ENCODE assay signal across 1 cellular context in genomic region chr4:8304827-8305695, GRCh38.
TF ChIP-seq lines count a peak whose summit lies in the region.

No MANE protein-coding gene starts in this region.

TF ChIP-seq in K562, 482 proteins besides CTCF, POLR2A, EP300 and RAD21:
- TF ChIP-seq KDM1A (IDR thresholded peaks at IDR 0.05): peak in 1 of 2 experiments; percentile 23; a peak in 1 of 4 replicates
- no peak for TF ChIP-seq MEF2A (IDR thresholded peaks at IDR 0.05; ENCODE audit: control insufficient read depth, low read depth, low read length)
- no peak for TF ChIP-seq POLR3A (IDR thresholded peaks at IDR 0.05; ENCODE audit: borderline replicate concordance, extremely low read depth, insufficient read depth, insufficient read length)
- peak; percentile 49; the same call in 1 of the 2 replicates for TF ChIP-seq BCOR (IDR thresholded peaks at IDR 0.05)
- no peak for TF ChIP-seq PCBP2 (IDR thresholded peaks at IDR 0.05; ENCODE audit: low read depth, low read length, poor library complexity, severe bottlenecking)
TF ChIP-seq in K562: peak in this region for 2.
